Comparison of ENCODE assay signal across 21 cellular contexts in the genomic region with DNA sequence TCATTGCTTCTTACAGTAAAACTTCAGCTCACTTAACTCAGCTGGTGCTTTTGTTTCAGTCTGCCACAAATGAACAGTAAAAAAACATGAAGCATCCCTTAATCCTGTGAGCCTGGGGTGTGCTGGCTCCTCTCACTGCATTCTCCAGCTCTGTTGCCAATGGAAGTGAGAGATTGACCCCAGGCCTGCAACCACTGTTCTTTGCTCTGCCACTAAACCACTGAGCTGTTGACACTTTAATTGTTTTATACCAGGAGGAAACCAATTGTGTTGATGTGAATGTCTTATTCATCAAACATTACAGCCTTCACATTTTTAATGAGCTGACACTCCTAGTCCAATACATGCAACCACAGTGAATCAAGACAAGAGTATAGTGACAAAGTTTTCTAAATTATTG.
DNase-seq lines count a peak whose midpoint lies in the region; ATAC-seq, FAIRE-seq and TF ChIP-seq lines count a peak whose summit lies in the region.
"Had no signal": no experiment of that assay in that cellular context is flagged by ENCODE, and none has a peak within 500 bp of the region (broad histone marks: within the 10 kb centered on the region; RNA-seq: fewer than 3 reads in every experiment).

No MANE protein-coding gene starts in this region.

- ATAC-seq in K562: no peak
- ATAC-seq in HG02852 (IDR thresholded peaks at IDR 0.05; ENCODE audit: unreplicated experiment): no peak
- ATAC-seq in effector memory CD8-positive, alpha-beta T cell (replicated peaks): no peak
- ATAC-seq: GM23338, HCT116 had no signal

- no peaks in the 10 kb centered on the region for H4K20me1 ChIP-seq in K562 (replicated peaks; ENCODE audit: control insufficient read depth, insufficient read depth, low read length)

- H3K4me2 ChIP-seq in K562 (ENCODE audit: insufficient read depth, low read length): no peak overlapping the region
- H3K4me2 ChIP-seq: GM23338 had no signal

- H3K4me1 ChIP-seq in A673 (ENCODE audit: insufficient read depth, low read length, poor library complexity, severe bottlenecking): peaks cover 26% of the 10 kb centered on the region
- H3K4me1 ChIP-seq in K562 (replicated peaks in 1 of 2; ENCODE audit: control insufficient read depth in 2 of 2, insufficient read depth in 2 of 2, low read length in 2 of 2): no peaks in the 10 kb centered on the region

- H3K9me1 ChIP-seq in K562 (ENCODE audit: control insufficient read depth, insufficient read depth, low read length): no peaks in the 10 kb centered on the region

- H3K79me2 ChIP-seq in K562 (ENCODE audit: control insufficient read depth, insufficient read depth, low read length): no peaks in the 10 kb centered on the region

- H3K9me3 ChIP-seq in A673 (ENCODE audit: low read depth, low read length, poor library complexity, severe bottlenecking) (no peaks in the 10 kb centered on the region), K562 (replicated peaks; ENCODE audit: control insufficient read depth, insufficient read depth, low read depth, low read length) (no peaks in the 10 kb centered on the region)

- H3K36me3 ChIP-seq in A673 (ENCODE audit: insufficient read depth, low read length, poor library complexity, severe bottlenecking): no peaks in the 10 kb centered on the region
- H3K36me3 ChIP-seq in K562 (ENCODE audit: control insufficient read depth, insufficient read depth, low read length): no peaks in the 10 kb centered on the region

- no peak overlapping the region for H3K4me3 Mint-ChIP-seq in nephron
- no peak overlapping the region for H3K4me3 Mint-ChIP-seq in effector memory CD8-positive, alpha-beta T cell
- H3K4me3 Mint-ChIP-seq: B cell; CD4-positive, alpha-beta T cell; GM23338 had no signal

- CTCF ChIA-PET in A673 (lab: Charles Lee): no interaction called here
- CTCF ChIA-PET in K562 (lab: Yijun Ruan, JAX; ENCODE audit: low intra/inter-chr PET ratio): no interaction called here

- no peak for TF ChIP-seq RAD21 in K562 (CRISPR knock-in tag; conservative IDR thresholded peaks at IDR 0.05 in 1 of 2, IDR thresholded peaks at IDR 0.05 in 1 of 2)

- no peaks in the 10 kb centered on the region for H3K27me3 Mint-ChIP-seq in nephron (ENCODE audit: low read depth)
- H3K27me3 Mint-ChIP-seq in effector memory CD8-positive, alpha-beta T cell: no peaks in the 10 kb centered on the region
- H3K27me3 Mint-ChIP-seq: B cell; CD4-positive, alpha-beta T cell had no signal

- H3K9ac ChIP-seq in K562 (ENCODE audit: insufficient read depth in 1 of 2, low read depth in 2 of 2, low read length in 2 of 2): no peak overlapping the region

- BruUV-seq in A673 (replicated peaks; lab: Mats Ljungman, UMichigan): no TSS peak
- BruUV-seq in K562 (replicated peaks; lab: Mats Ljungman, UMichigan): no TSS peak

- TF ChIP-seq EP300 in K562 (IDR thresholded peaks at IDR 0.05; ENCODE audit: low read length): no peak

- H3K4me1 Mint-ChIP-seq in nephron: peaks cover 37% of the 10 kb centered on the region
- H3K4me1 Mint-ChIP-seq in effector memory CD8-positive, alpha-beta T cell (ENCODE audit: low read depth in 2 of 2): no peaks in the 10 kb centered on the region
- H3K4me1 Mint-ChIP-seq: B cell had no signal

- TF ChIP-seq POLR2A in K562 (conservative IDR thresholded peaks at IDR 0.05): no peak

- no peaks in the 10 kb centered on the region for H3K9me3 Mint-ChIP-seq in nephron
- H3K9me3 Mint-ChIP-seq in effector memory CD8-positive, alpha-beta T cell: peaks cover 3 to 11% of the 10 kb centered on the region in 2 donors
- H3K9me3 Mint-ChIP-seq: CD4-positive, alpha-beta T cell; GM23338 had no signal

- POLR2A ChIA-PET in A673 (lab: Charles Lee; ENCODE audit: low non-redundant PET): no interaction called here
- POLR2A ChIA-PET in K562 (lab: Yijun Ruan, JAX): interaction anchor here (1.5 kb wide), 1 partner anchor 8 kb away, joined by 3 read pairs; no protein-coding TSS in a partner anchor

- H3K27me3 ChIP-seq in A673 (replicated peaks; ENCODE audit: insufficient read depth, low read depth, low read length, poor library complexity) (no peaks in the 10 kb centered on the region), K562 (ENCODE audit: control insufficient read depth in 2 of 2, insufficient read depth in 2 of 2, low read length in 2 of 2) (peaks cover 2 to 3% of the 10 kb centered on the region in 2 experiments; a peak in 2 of 5 replicates)

- in situ Hi-C loops in K562 (cut with MboI): no loop called here

- intact Hi-C loops in A673 (cut with micrococcal nuclease; ENCODE audit: unreplicated experiment) (no loop called here), K562 (cut with micrococcal nuclease) (no loop called here)

- H3K4me3 ChIP-seq in A673 (ENCODE audit: low read depth, low read length, poor library complexity, severe bottlenecking) (no peak overlapping the region), K562 (no peak overlapping the region)
- H3K4me3 ChIP-seq: GM23338 had no signal

- FAIRE-seq in K562 (lab: Jason Lieb, UNC): peak; percentile 6
- FAIRE-seq: GM12892 had no signal

- no peaks in the 10 kb centered on the region for H3K36me3 Mint-ChIP-seq in nephron (ENCODE audit: low read depth)
- H3K36me3 Mint-ChIP-seq in effector memory CD8-positive, alpha-beta T cell (ENCODE audit: insufficient read depth): no peaks in the 10 kb centered on the region

- no peak overlapping the region for H2AFZ ChIP-seq in K562 (ENCODE audit: low read depth, low read length)
- H2AFZ ChIP-seq: GM23338 had no signal

- peak overlapping the region; percentile 10 to 62 (median 44) for H3K27ac Mint-ChIP-seq in nephron
- no peak overlapping the region for H3K27ac Mint-ChIP-seq in effector memory CD8-positive, alpha-beta T cell
- H3K27ac Mint-ChIP-seq: B cell; CD4-positive, alpha-beta T cell; GM23338 had no signal

- H3K27ac ChIP-seq in A673 (ENCODE audit: low read depth, low read length, poor library complexity, severe bottlenecking) (no peak overlapping the region), K562 (ENCODE audit: extremely low read depth, low read depth, low read length) (no peak overlapping the region)

- TF ChIP-seq CTCF in A673 (conservative IDR thresholded peaks at IDR 0.05; ENCODE audit: low read depth, low read length): no peak
- TF ChIP-seq CTCF in K562 (IDR thresholded peaks at IDR 0.05 in 2 of 3, conservative IDR thresholded peaks at IDR 0.05 in 1 of 3; ENCODE audit: insufficient read depth in 2 of 3, low read depth in 1 of 3, low read length in 3 of 3): no peak
- TF ChIP-seq CTCF in nephron (IDR thresholded peaks at IDR 0.05; ENCODE audit: unreplicated experiment in 3 of 3): no peak

- DNase-seq in A673 (ENCODE audit: low spot score) (peak; percentile 45), ELF-1 (ENCODE audit: low read depth, low spot score) (peak; percentile 9), K562 (ENCODE audit: extremely low read depth in 1 of 4, low spot score in 3 of 4) (no peak), activated T-cell treated with anti-CD3 and anti-CD28 coated beads for 4 hours (no peak), islet precursor cell (no peak)
- no peak for DNase-seq in effector memory CD8-positive, alpha-beta T cell
- DNase-seq: Calu3; CD4-positive, alpha-beta T cell; DMS53; KG1; NCI-H1417 treated with DMSO at 0.1 percent for 48 hours; NCI-H2029; NCI-H2171 treated with DMSO at 0.1 percent for 48 hours; NCI-H446 treated with DMSO at 0.1 percent for 48 hours; NCI-H774 had no signal

TF ChIP-seq in K562, 482 proteins besides CTCF, POLR2A, EP300 and RAD21:
- TF ChIP-seq BCL6 (CRISPR knock-in tag; IDR thresholded peaks at IDR 0.05): no peak
- TF ChIP-seq YY1 (IDR thresholded peaks at IDR 0.05; ENCODE audit: borderline replicate concordance in 1 of 3, control insufficient read depth in 1 of 3, extremely low read depth in 1 of 3, insufficient read depth in 3 of 3, insufficient read length in 1 of 3, insufficient replicate concordance in 2 of 3, low read depth in 1 of 3, low read length in 2 of 3): no peak
- no peak for TF ChIP-seq NR2C2 (CRISPR knock-in tag; IDR thresholded peaks at IDR 0.05)
- no peak for TF ChIP-seq NR2C2 (tag; IDR thresholded peaks at IDR 0.05)
TF ChIP-seq in K562: peak in this region for 0.

Comparison
In these comparisons a context has a peak if more than half of its experiments do, and no peak if none do; other contexts are left out.
1. DNase-seq: peak in A673 (single experiment) and ELF-1 (single experiment); none in K562 (0 of 4), activated T-cell treated with anti-CD3 and anti-CD28 coated beads for 4 hours (single experiment), islet precursor cell (single experiment) and effector memory CD8-positive, alpha-beta T cell (0 of 3).
2. H3K27ac Mint-ChIP-seq: peak in nephron (3 of 3); none in effector memory CD8-positive, alpha-beta T cell (0 of 2).